Comparison of ENCODE assay signal across 11 cellular contexts in the genomic region with DNA sequence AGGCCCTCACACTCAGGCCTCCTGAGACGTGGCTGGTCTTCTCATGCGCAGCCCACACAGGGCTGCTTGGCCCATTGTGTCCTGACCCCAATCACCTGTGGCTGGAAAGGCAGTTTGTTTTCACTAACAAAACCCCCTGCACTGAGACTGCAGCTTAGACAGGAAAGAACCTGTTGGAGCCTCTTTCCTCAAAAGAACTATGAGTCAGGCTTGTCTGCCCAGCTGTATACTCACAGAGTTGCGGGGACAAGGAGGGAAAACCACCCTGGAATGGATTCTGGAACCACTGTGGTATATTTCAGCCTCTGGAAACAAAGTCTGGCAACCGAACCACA. TPM values are rescaled to one million over a fixed set of nuclear protein-coding genes. Genes with fewer than 3 reads are reported as not detected.
A peak's percentile ranks its signal among the peaks of the same experiment; 100 is the strongest.
DNase-seq lines count a peak whose midpoint lies in the region; ATAC-seq and TF ChIP-seq lines count a peak whose summit lies in the region.
"Had no signal": no experiment of that assay in that cellular context is flagged by ENCODE, and none has a peak within 500 bp of the region (broad histone marks: within the 10 kb centered on the region; RNA-seq: fewer than 3 reads in every experiment).

No MANE protein-coding gene starts in this region.

- no peaks in the 10 kb centered on the region for H4K20me1 ChIP-seq in smooth muscle cell (ENCODE audit: low read depth)

- H3K27me3 Mint-ChIP-seq in T-helper 17 cell, result no peaks in the 10 kb centered on the region
- H3K27me3 Mint-ChIP-seq: activated CD4-positive, alpha-beta memory T cell treated with anti-CD3 and anti-CD28 coated beads, Interleukin-2, amount 10 ng/mL, durations not matched to agents 7 days and 5 days had no signal

- H2AFZ ChIP-seq in smooth muscle cell (ENCODE audit: low read depth), result peak overlapping the region; percentile 0

- DNase-seq in H4 (ENCODE audit: low spot score), result peak; percentile 77
- no peak for DNase-seq in T-helper 17 cell
- peak; percentile 18 for DNase-seq in fibroblast of gingiva (ENCODE audit: low read depth)
- no peak for DNase-seq in smooth muscle cell (lab: John Stamatoyannopoulos, UW; ENCODE audit: unreplicated experiment)
- DNase-seq in HT-29 (ENCODE audit: low spot score), result no peak
- DNase-seq in NCI-H526 (lab: John Stamatoyannopoulos, UW), result no peak
- DNase-seq: activated CD4-positive, alpha-beta memory T cell treated with anti-CD3 and anti-CD28 coated beads, Interleukin-2, amount 10 ng/mL, durations not matched to agents 7 days and 5 days; aorta; occipital lobe had no signal

- no peak overlapping the region for H3K4me3 Mint-ChIP-seq in T-helper 17 cell
- H3K4me3 Mint-ChIP-seq: activated CD4-positive, alpha-beta memory T cell treated with anti-CD3 and anti-CD28 coated beads, Interleukin-2, amount 10 ng/mL, durations not matched to agents 7 days and 5 days had no signal

- H3K27ac ChIP-seq in smooth muscle cell (ENCODE audit: low read depth), result peak overlapping the region; percentile 1

- ATAC-seq in T-helper 17 cell, result no peak
- no peak for ATAC-seq in HG03460 (IDR thresholded peaks at IDR 0.05; ENCODE audit: unreplicated experiment)
- ATAC-seq in GM19452 (IDR thresholded peaks at IDR 0.05; ENCODE audit: unreplicated experiment), result no peak

- no peaks in the 10 kb centered on the region for H3K27me3 ChIP-seq in smooth muscle cell (ENCODE audit: low read depth)

- no peaks in the 10 kb centered on the region for H3K79me2 ChIP-seq in smooth muscle cell (ENCODE audit: low read depth)

- H3K9me3 ChIP-seq in T-helper 17 cell (ENCODE audit: control insufficient read depth, low read length, poor library complexity, severe bottlenecking) (no peaks in the 10 kb centered on the region), smooth muscle cell (replicated peaks; ENCODE audit: low read depth) (no peaks in the 10 kb centered on the region)

- H3K27ac Mint-ChIP-seq in T-helper 17 cell, result peak overlapping the region; percentile 72
- H3K27ac Mint-ChIP-seq: activated CD4-positive, alpha-beta memory T cell treated with anti-CD3 and anti-CD28 coated beads, Interleukin-2, amount 10 ng/mL, durations not matched to agents 7 days and 5 days had no signal

- no peaks in the 10 kb centered on the region for H3K36me3 ChIP-seq in smooth muscle cell (ENCODE audit: low read depth)

- no peak overlapping the region for H3K4me3 ChIP-seq in smooth muscle cell

- no peak overlapping the region for H3K4me2 ChIP-seq in smooth muscle cell

- no peaks in the 10 kb centered on the region for H3F3A ChIP-seq in smooth muscle cell (ENCODE audit: low read depth)

- no peak overlapping the region for H3K9ac ChIP-seq in smooth muscle cell (ENCODE audit: low read depth)

- peaks cover 4% of the 10 kb centered on the region for H3K4me1 ChIP-seq in smooth muscle cell (ENCODE audit: low read depth)

- H3K4me1 Mint-ChIP-seq in T-helper 17 cell, result peaks cover 23% of the 10 kb centered on the region

- H3K36me3 Mint-ChIP-seq in T-helper 17 cell (ENCODE audit: low read depth), result no peaks in the 10 kb centered on the region

- WGBS in smooth muscle cell (ENCODE audit: low lambda C conversion rate), result 48% methylated on average over 4 of the region's 4 CpGs

- TF ChIP-seq CTCF in smooth muscle cell (IDR thresholded peaks at IDR 0.05; ENCODE audit: borderline replicate concordance, insufficient read depth, poor library complexity, severe bottlenecking), result no peak

RNA-seq across cellular contexts. Expression of gene TMEM156, which starts 5.2 kb away (rescaled TPM):
- 1.3 and 2.7 TPM in 2 replicates for total RNA-seq in H4 (2014; rRNA removed; shearing (Covaris generic))
- total RNA-seq in T-helper 17 cell (10 to 100 TPM; 25.6 to 30.2 TPM), smooth muscle cell (0.04 TPM in 1 of 2 replicates, not detected in the other)
- polyA plus RNA-seq in smooth muscle cell, result 0.71 TPM in 1 of 2 replicates, not detected in the other
- not detected in 2 replicates for total RNA-seq in HT-29 (2014; rRNA removed; shearing (Covaris generic))

RNA-seq across cellular contexts. Expression of gene KLHL5, which starts 24.6 kb away (rescaled TPM):
- total RNA-seq in H4 (2014; rRNA removed; shearing (Covaris generic)), result 47.1 and 67.4 TPM in 2 replicates
- 10 to 100 TPM; 34.3 to 44.4 TPM for total RNA-seq in T-helper 17 cell
- total RNA-seq in smooth muscle cell, result 34.7 and 56.2 TPM in 2 replicates
- 28.4 and 31.9 TPM in 2 replicates for polyA plus RNA-seq in smooth muscle cell
- 0.73 and 0.97 TPM in 2 replicates for total RNA-seq in HT-29 (2014; rRNA removed; shearing (Covaris generic))

Comparison
In these comparisons a context has a peak if more than half of its experiments do, and no peak if none do; other contexts are left out.
1. DNase-seq: peak in H4 (single experiment) and fibroblast of gingiva (single experiment); none in T-helper 17 cell (0 of 3), smooth muscle cell (single experiment), HT-29 (single experiment) and NCI-H526 (0 of 2).
2. RNA of gene KLHL5, which starts 24.6 kb away (total RNA-seq): 47.1 to 67.4 TPM in H4, 34.3 to 44.4 TPM in T-helper 17 cell and 34.7 to 56.2 TPM in smooth muscle cell; 0.73 to 0.97 TPM in HT-29; every median in the first group is over 10 times any median in the second.